14 cellular contexts compared by ENCODE assay signal in genomic region chr18:50424877-50425690, GRCh38. TPM values are rescaled to one million over a fixed set of nuclear protein-coding genes. Genes with fewer than 3 reads are reported as not detected.
DNase-seq lines count a peak whose midpoint lies in the region; ATAC-seq, FAIRE-seq and TF ChIP-seq lines count a peak whose summit lies in the region.
"Had no signal": no experiment of that assay in that cellular context is flagged by ENCODE, and none has a peak within 500 bp of the region (broad histone marks: within the 10 kb centered on the region; RNA-seq: fewer than 3 reads in every experiment).

No MANE protein-coding gene starts in this region.

- TF ChIP-seq CTCF in mesothelial cell of epicardium (IDR thresholded peaks at IDR 0.05; ENCODE audit: unreplicated experiment) (no peak), colonic mucosa (IDR thresholded peaks at IDR 0.05) (no peak), D721Med (IDR thresholded peaks at IDR 0.05; ENCODE audit: insufficient read depth, missing control alignments) (no peak)

- H3K4me1 ChIP-seq in colonic mucosa: no peaks in the 10 kb centered on the region
- H3K4me1 ChIP-seq: neural progenitor cell had no signal

- DNase-seq in GM04504 (ENCODE audit: low read depth) (peak; percentile 12), NOMO-1 treated with dmso at 0.1 percent for 144 hours (lab: John Stamatoyannopoulos, UW; ENCODE audit: unreplicated experiment) (peak; percentile 8), mesothelial cell of epicardium (ENCODE audit: low spot score in 2 of 2, unreplicated experiment in 2 of 2) (no peak), colonic mucosa (no peak), D721Med (ENCODE audit: insufficient read length, low spot score) (no peak), HPDE6-E6E7 (ENCODE audit: extremely low spot score) (no peak)
- DNase-seq: CD8-positive, alpha-beta T cell; NCI-H2081; stimulated activated CD4-positive, alpha-beta T cell treated with anti-CD3 and anti-CD28 coated beads, Interleukin-4, amount 100 ng/mL, for 24 hours; substantia nigra had no signal

- no peak overlapping the region for H3K4me3 Mint-ChIP-seq in mesothelial cell of epicardium
- H3K4me3 Mint-ChIP-seq: CD8-positive, alpha-beta T cell; dendritic cell treated with granulocyte-macrophage colony-stimulating factor and Interleukin-4, amounts not matched to agents 40 ng/mL and 50 ng/mL, for 4 days; neural progenitor cell had no signal

- peak overlapping the region; percentile 57 for H3K27ac Mint-ChIP-seq in mesothelial cell of epicardium
- H3K27ac Mint-ChIP-seq: CD8-positive, alpha-beta T cell; dendritic cell treated with granulocyte-macrophage colony-stimulating factor and Interleukin-4, amounts not matched to agents 40 ng/mL and 50 ng/mL, for 4 days; neural progenitor cell had no signal

- H3K4me3 ChIP-seq in colonic mucosa: no peak overlapping the region
- H3K4me3 ChIP-seq: neural progenitor cell had no signal

- H3K9me3 ChIP-seq in colonic mucosa: no peaks in the 10 kb centered on the region

- no peak overlapping the region for H3K27ac ChIP-seq in colonic mucosa
- H3K27ac ChIP-seq: neural progenitor cell had no signal

- H3K27me3 Mint-ChIP-seq in mesothelial cell of epicardium (ENCODE audit: low read depth): no peaks in the 10 kb centered on the region
- H3K27me3 Mint-ChIP-seq: dendritic cell treated with granulocyte-macrophage colony-stimulating factor and Interleukin-4, amounts not matched to agents 40 ng/mL and 50 ng/mL, for 4 days had no signal

- H3K36me3 Mint-ChIP-seq in mesothelial cell of epicardium: peaks cover 7% of the 10 kb centered on the region
- H3K36me3 Mint-ChIP-seq: CD8-positive, alpha-beta T cell had no signal

- peak; percentile 43 for ATAC-seq in esophagus mucosa
- no peak for ATAC-seq in HG02798 (IDR thresholded peaks at IDR 0.05; ENCODE audit: poor library complexity, unreplicated experiment)
- ATAC-seq: CD8-positive, alpha-beta T cell had no signal

- H3K36me3 ChIP-seq in colonic mucosa: no peaks in the 10 kb centered on the region
- H3K36me3 ChIP-seq: neural progenitor cell had no signal

- intact Hi-C loops in colonic mucosa (cut with DNase I): loop anchor here (5.0 kb wide), 1 partner anchor 203 kb away; no protein-coding TSS in a partner anchor

- H3K9ac ChIP-seq in colonic mucosa (ENCODE audit: low read depth in 2 of 2, low read length in 2 of 2): no peak overlapping the region
- H3K9ac ChIP-seq: neural progenitor cell had no signal

- H3K27me3 ChIP-seq in colonic mucosa: no peaks in the 10 kb centered on the region
- H3K27me3 ChIP-seq: neural progenitor cell had no signal

- no peak for FAIRE-seq in D721Med (lab: Jason Lieb, UNC)

- peaks cover 21% of the 10 kb centered on the region for H3K9me3 Mint-ChIP-seq in mesothelial cell of epicardium

- H3K4me1 Mint-ChIP-seq in mesothelial cell of epicardium: peaks cover 10% of the 10 kb centered on the region
- H3K4me1 Mint-ChIP-seq: neural progenitor cell had no signal

RNA-seq across cellular contexts. Expression of gene SKA1, which starts 50.2 kb away (rescaled TPM):
- total RNA-seq in esophagus mucosa (7.0 TPM), mesothelial cell of epicardium (5.0 to 5.9 TPM (median 5.5 TPM) in 3 replicates), colonic mucosa (10 to 100 TPM in 1 of 2 donors, 1 to 10 TPM in 1; 3.6 to 21.3 TPM)

Comparison
In these comparisons a context has a peak if more than half of its experiments do, and no peak if none do; other contexts are left out.
1. DNase-seq: peak in GM04504 (single experiment) and NOMO-1 treated with dmso at 0.1 percent for 144 hours (single experiment); none in mesothelial cell of epicardium (0 of 2), colonic mucosa (single experiment), D721Med (single experiment) and HPDE6-E6E7 (single experiment).